15 cellular contexts compared by ENCODE assay signal in the genomic region with DNA sequence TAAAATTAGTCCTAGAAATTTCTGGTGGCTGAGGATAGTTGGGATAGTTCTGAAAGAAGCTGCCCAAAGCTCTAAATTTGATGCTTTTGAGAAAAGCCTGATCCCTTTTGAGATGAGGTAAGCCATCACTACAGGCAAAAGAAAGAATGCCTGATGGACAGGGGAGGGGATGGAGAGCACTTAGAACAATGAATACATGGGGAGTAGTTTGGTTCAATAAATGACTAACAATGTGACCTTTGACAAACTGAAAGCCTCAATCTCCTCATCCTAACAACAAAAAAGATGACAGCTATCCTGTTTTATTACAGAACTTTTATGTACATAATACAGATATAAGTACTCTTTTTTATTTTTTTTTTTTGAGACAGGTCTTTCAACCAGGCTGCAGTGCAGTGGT. TPM values are rescaled to one million over a fixed set of nuclear protein-coding genes. Genes with fewer than 3 reads are reported as not detected.
A peak's percentile ranks its signal among the peaks of the same experiment; 100 is the strongest.
DNase-seq lines count a peak whose midpoint lies in the region; ATAC-seq, FAIRE-seq and TF ChIP-seq lines count a peak whose summit lies in the region.
"Had no signal": no experiment of that assay in that cellular context is flagged by ENCODE, and none has a peak within 500 bp of the region (broad histone marks: within the 10 kb centered on the region; RNA-seq: fewer than 3 reads in every experiment).

No MANE protein-coding gene starts in this region.

- peaks cover 54% of the 10 kb centered on the region for H3K36me3 Mint-ChIP-seq in activated CD8-positive, alpha-beta T cell treated with anti-CD3 and anti-CD28 coated beads for 36 hours (ENCODE audit: low read depth)
- H3K36me3 Mint-ChIP-seq in activated CD8-positive, alpha-beta T cell treated with anti-CD3 and anti-CD28 coated beads, Interleukin-2, amount 10 ng/mL, durations not matched to agents 7 days and 5 days (ENCODE audit: low read depth), result peaks cover 57% of the 10 kb centered on the region
- H3K36me3 Mint-ChIP-seq in astrocyte (ENCODE audit: low read depth, unreplicated experiment) (peaks cover 24% of the 10 kb centered on the region), neural progenitor cell (peaks cover 30% of the 10 kb centered on the region)

- H3K9me3 Mint-ChIP-seq in activated CD8-positive, alpha-beta T cell treated with anti-CD3 and anti-CD28 coated beads for 36 hours, result no peaks in the 10 kb centered on the region
- H3K9me3 Mint-ChIP-seq in activated CD8-positive, alpha-beta T cell treated with anti-CD3 and anti-CD28 coated beads, Interleukin-2, amount 10 ng/mL, durations not matched to agents 7 days and 5 days (ENCODE audit: insufficient read depth), result no peaks in the 10 kb centered on the region
- H3K9me3 Mint-ChIP-seq in astrocyte (ENCODE audit: unreplicated experiment) (no peaks in the 10 kb centered on the region), neural progenitor cell (no peaks in the 10 kb centered on the region)
- H3K9me3 Mint-ChIP-seq in stimulated activated naive CD8-positive, alpha-beta T cell treated with anti-CD3 and anti-CD28 coated beads, Interleukin-15, amount 100 ng/mL, for 72 hours, result no peaks in the 10 kb centered on the region

- peaks cover 42% of the 10 kb centered on the region for H4K20me1 ChIP-seq in astrocyte (ENCODE audit: insufficient read depth, low read length)
- peaks cover 5% of the 10 kb centered on the region for H4K20me1 ChIP-seq in neural progenitor cell (ENCODE audit: low read depth)

- TF ChIP-seq CTCF in activated CD8-positive, alpha-beta T cell treated with anti-CD3 and anti-CD28 coated beads for 36 hours (IDR thresholded peaks at IDR 0.05), result no peak
- TF ChIP-seq CTCF in astrocyte (IDR thresholded peaks at IDR 0.05; ENCODE audit: insufficient read depth, low read depth, low read length) (no peak), neural progenitor cell (IDR thresholded peaks at IDR 0.05) (no peak), foreskin fibroblast (IDR thresholded peaks at IDR 0.05; ENCODE audit: low read depth, low read length) (no peak)

- H3K27ac Mint-ChIP-seq in activated CD8-positive, alpha-beta T cell treated with anti-CD3 and anti-CD28 coated beads for 36 hours, result peak overlapping the region; percentile 70
- H3K27ac Mint-ChIP-seq in activated CD8-positive, alpha-beta T cell treated with anti-CD3 and anti-CD28 coated beads, Interleukin-2, amount 10 ng/mL, durations not matched to agents 7 days and 5 days, result no peak overlapping the region
- H3K27ac Mint-ChIP-seq in astrocyte (ENCODE audit: unreplicated experiment), result peak overlapping the region; percentile 58
- no peak overlapping the region for H3K27ac Mint-ChIP-seq in neural progenitor cell
- H3K27ac Mint-ChIP-seq in stimulated activated naive CD8-positive, alpha-beta T cell treated with anti-CD3 and anti-CD28 coated beads, Interleukin-15, amount 100 ng/mL, for 72 hours, result peak overlapping the region; percentile 75 to 93

- no peak for DNase-seq in activated CD8-positive, alpha-beta T cell treated with anti-CD3 and anti-CD28 coated beads for 36 hours
- DNase-seq in activated CD8-positive, alpha-beta T cell treated with anti-CD3 and anti-CD28 coated beads, Interleukin-2, amount 10 ng/mL, durations not matched to agents 7 days and 5 days, result no peak
- DNase-seq in astrocyte (ENCODE audit: low read depth), result no peak
- DNase-seq in neural progenitor cell (ENCODE audit: low spot score), result peak; percentile 31
- DNase-seq in stimulated activated naive CD8-positive, alpha-beta T cell treated with anti-CD3 and anti-CD28 coated beads, Interleukin-15, amount 100 ng/mL, for 72 hours, result no peak
- no peak for DNase-seq in cerebellar nuclear complex (lab: John Stamatoyannopoulos, UW)
- no peak for DNase-seq in NCI-H1930 (lab: John Stamatoyannopoulos, UW)
- DNase-seq in foreskin fibroblast, result no peak
- DNase-seq: KG1, NCI-H1436 treated with DMSO at 0.1 percent for 48 hours, NCI-H524, Peyer's patch had no signal

- intact Hi-C loops in activated CD8-positive, alpha-beta T cell treated with anti-CD3 and anti-CD28 coated beads for 36 hours (cut with micrococcal nuclease), result no loop called here

- POLR2A ChIA-PET in activated CD8-positive, alpha-beta T cell treated with anti-CD3 and anti-CD28 coated beads for 36 hours (lab: Charles Lee), result no interaction called here
- POLR2A ChIA-PET in activated CD8-positive, alpha-beta T cell treated with anti-CD3 and anti-CD28 coated beads, Interleukin-2, amount 10 ng/mL, durations not matched to agents 7 days and 5 days (lab: Charles Lee), result no interaction called here

- H3K9me3 ChIP-seq in astrocyte (ENCODE audit: insufficient read depth, low read depth, low read length) (no peaks in the 10 kb centered on the region), neural progenitor cell (ENCODE audit: low read depth) (no peaks in the 10 kb centered on the region)
- H3K9me3 ChIP-seq: BLaER1 treated with 17β-estradiol and CSF1 and Interleukin-3, amounts not matched to agents 10 nM and 100 nM; Peyer's patch had no signal

- H3K27ac ChIP-seq in astrocyte (ENCODE audit: low read depth, low read length) (no peak overlapping the region), neural progenitor cell (peak overlapping the region; percentile 62)
- H3K27ac ChIP-seq: BLaER1 treated with 17β-estradiol and CSF1 and Interleukin-3, amounts not matched to agents 10 nM and 100 nM had no signal

- H3K4me3 ChIP-seq in astrocyte (ENCODE audit: insufficient read depth, low read depth, low read length) (no peak overlapping the region), neural progenitor cell (no peak overlapping the region), foreskin fibroblast (ENCODE audit: low read depth in 1 of 2, low read length in 2 of 2) (no peak overlapping the region)
- H3K4me3 ChIP-seq: BLaER1 treated with 17β-estradiol and CSF1 and Interleukin-3, amounts not matched to agents 10 nM and 100 nM; Peyer's patch had no signal

- peaks cover 4% of the 10 kb centered on the region for H3K4me1 ChIP-seq in astrocyte (ENCODE audit: insufficient read depth, low read length)
- peaks cover 27% of the 10 kb centered on the region for H3K4me1 ChIP-seq in neural progenitor cell
- H3K4me1 ChIP-seq: BLaER1 treated with 17β-estradiol and CSF1 and Interleukin-3, amounts not matched to agents 10 nM and 100 nM; Peyer's patch had no signal

- H3K4me2 ChIP-seq in astrocyte (ENCODE audit: low read length), result no peak overlapping the region
- H3K4me2 ChIP-seq in neural progenitor cell, result peak overlapping the region; percentile 36
- H3K4me2 ChIP-seq: BLaER1 treated with 17β-estradiol and CSF1 and Interleukin-3, amounts not matched to agents 10 nM and 100 nM had no signal

- no peak overlapping the region for H3K4me3 Mint-ChIP-seq in activated CD8-positive, alpha-beta T cell treated with anti-CD3 and anti-CD28 coated beads for 36 hours
- no peak overlapping the region for H3K4me3 Mint-ChIP-seq in activated CD8-positive, alpha-beta T cell treated with anti-CD3 and anti-CD28 coated beads, Interleukin-2, amount 10 ng/mL, durations not matched to agents 7 days and 5 days
- H3K4me3 Mint-ChIP-seq in astrocyte (ENCODE audit: unreplicated experiment), result no peak overlapping the region
- H3K4me3 Mint-ChIP-seq in neural progenitor cell, result no peak overlapping the region
- H3K4me3 Mint-ChIP-seq in stimulated activated naive CD8-positive, alpha-beta T cell treated with anti-CD3 and anti-CD28 coated beads, Interleukin-15, amount 100 ng/mL, for 72 hours, result no peak overlapping the region

- H3K9ac ChIP-seq in astrocyte (ENCODE audit: low read length) (no peak overlapping the region), neural progenitor cell (no peak overlapping the region)
- H3K9ac ChIP-seq: BLaER1 treated with 17β-estradiol and CSF1 and Interleukin-3, amounts not matched to agents 10 nM and 100 nM had no signal

- no peak overlapping the region for H2AFZ ChIP-seq in astrocyte (ENCODE audit: low read depth, low read length)
- no peak overlapping the region for H2AFZ ChIP-seq in neural progenitor cell (replicated peaks)

- H3K79me2 ChIP-seq in astrocyte (ENCODE audit: insufficient read depth, low read length), result no peaks in the 10 kb centered on the region
- no peaks in the 10 kb centered on the region for H3K79me2 ChIP-seq in neural progenitor cell (ENCODE audit: low read depth)

- peaks cover 22% of the 10 kb centered on the region for H3F3A ChIP-seq in neural progenitor cell (ENCODE audit: low read depth)

- peaks cover 73% of the 10 kb centered on the region for H3K36me3 ChIP-seq in astrocyte (ENCODE audit: insufficient read depth, low read length)
- peaks cover 30% of the 10 kb centered on the region for H3K36me3 ChIP-seq in neural progenitor cell

- CTCF ChIA-PET in activated CD8-positive, alpha-beta T cell treated with anti-CD3 and anti-CD28 coated beads for 36 hours (lab: Charles Lee), result interaction anchor here (1.9 kb wide), 1 partner anchor 38 kb away, joined by 5 read pairs; no protein-coding TSS in a partner anchor
- CTCF ChIA-PET in activated CD8-positive, alpha-beta T cell treated with anti-CD3 and anti-CD28 coated beads, Interleukin-2, amount 10 ng/mL, durations not matched to agents 7 days and 5 days (lab: Charles Lee), result interaction anchor here (1.1 kb wide), 1 partner anchor 221 kb away, joined by 3 read pairs; no protein-coding TSS in a partner anchor

- ATAC-seq in activated CD8-positive, alpha-beta T cell treated with anti-CD3 and anti-CD28 coated beads for 36 hours, result peak; percentile 57
- no peak for ATAC-seq in activated CD8-positive, alpha-beta T cell treated with anti-CD3 and anti-CD28 coated beads, Interleukin-2, amount 10 ng/mL, durations not matched to agents 7 days and 5 days
- peak; percentile 36 for ATAC-seq in stimulated activated naive CD8-positive, alpha-beta T cell treated with anti-CD3 and anti-CD28 coated beads, Interleukin-15, amount 100 ng/mL, for 72 hours
- ATAC-seq: Right ventricle myocardium inferior had no signal

- FAIRE-seq in astrocyte (lab: Jason Lieb, UNC), result no peak
- FAIRE-seq: HepG2 had no signal

- H3K4me1 Mint-ChIP-seq in activated CD8-positive, alpha-beta T cell treated with anti-CD3 and anti-CD28 coated beads for 36 hours (ENCODE audit: low read depth), result peaks cover 20% of the 10 kb centered on the region
- peaks cover 4% of the 10 kb centered on the region for H3K4me1 Mint-ChIP-seq in activated CD8-positive, alpha-beta T cell treated with anti-CD3 and anti-CD28 coated beads, Interleukin-2, amount 10 ng/mL, durations not matched to agents 7 days and 5 days (ENCODE audit: low read depth)
- H3K4me1 Mint-ChIP-seq in astrocyte (ENCODE audit: low read depth, unreplicated experiment), result peaks cover 4% of the 10 kb centered on the region
- peaks cover 8% of the 10 kb centered on the region for H3K4me1 Mint-ChIP-seq in neural progenitor cell
- peaks cover 22% of the 10 kb centered on the region for H3K4me1 Mint-ChIP-seq in stimulated activated naive CD8-positive, alpha-beta T cell treated with anti-CD3 and anti-CD28 coated beads, Interleukin-15, amount 100 ng/mL, for 72 hours

- H3K27me3 Mint-ChIP-seq in activated CD8-positive, alpha-beta T cell treated with anti-CD3 and anti-CD28 coated beads for 36 hours, result no peaks in the 10 kb centered on the region
- no peaks in the 10 kb centered on the region for H3K27me3 Mint-ChIP-seq in activated CD8-positive, alpha-beta T cell treated with anti-CD3 and anti-CD28 coated beads, Interleukin-2, amount 10 ng/mL, durations not matched to agents 7 days and 5 days (ENCODE audit: low read depth)
- H3K27me3 Mint-ChIP-seq in astrocyte (ENCODE audit: low read depth, unreplicated experiment) (no peaks in the 10 kb centered on the region), neural progenitor cell (ENCODE audit: insufficient read depth, low read depth) (no peaks in the 10 kb centered on the region)
- H3K27me3 Mint-ChIP-seq in stimulated activated naive CD8-positive, alpha-beta T cell treated with anti-CD3 and anti-CD28 coated beads, Interleukin-15, amount 100 ng/mL, for 72 hours, result no peaks in the 10 kb centered on the region

- H3K27me3 ChIP-seq in astrocyte (ENCODE audit: insufficient read depth, low read length) (no peaks in the 10 kb centered on the region), neural progenitor cell (no peaks in the 10 kb centered on the region)
- H3K27me3 ChIP-seq: BLaER1 treated with 17β-estradiol and CSF1 and Interleukin-3, amounts not matched to agents 10 nM and 100 nM; Peyer's patch had no signal

RNA-seq across cellular contexts. Expression of a gene that starts 42.7 kb away (rescaled TPM):
- 10 to 100 TPM; 37.8 to 38.0 TPM for total RNA-seq in activated CD8-positive, alpha-beta T cell treated with anti-CD3 and anti-CD28 coated beads for 36 hours
- total RNA-seq in activated CD8-positive, alpha-beta T cell treated with anti-CD3 and anti-CD28 coated beads, Interleukin-2, amount 10 ng/mL, durations not matched to agents 7 days and 5 days, result 10 to 100 TPM; 23.5 to 26.1 TPM
- total RNA-seq in astrocyte (126 and 137 TPM in 2 replicates), neural progenitor cell (ENCODE audit: low replicate concordance) (34.8 and 54.3 TPM in 2 replicates)

Comparison
In these comparisons a context has a peak if more than half of its experiments do, and no peak if none do; other contexts are left out.
1. H3K27ac Mint-ChIP-seq: peak in activated CD8-positive, alpha-beta T cell treated with anti-CD3 and anti-CD28 coated beads for 36 hours (single experiment), astrocyte (single experiment) and stimulated activated naive CD8-positive, alpha-beta T cell treated with anti-CD3 and anti-CD28 coated beads, Interleukin-15, amount 100 ng/mL, for 72 hours (2 of 2); none in activated CD8-positive, alpha-beta T cell treated with anti-CD3 and anti-CD28 coated beads, Interleukin-2, amount 10 ng/mL, durations not matched to agents 7 days and 5 days (single experiment) and neural progenitor cell (single experiment).